8 cellular contexts compared by ENCODE assay signal in the genomic region with DNA sequence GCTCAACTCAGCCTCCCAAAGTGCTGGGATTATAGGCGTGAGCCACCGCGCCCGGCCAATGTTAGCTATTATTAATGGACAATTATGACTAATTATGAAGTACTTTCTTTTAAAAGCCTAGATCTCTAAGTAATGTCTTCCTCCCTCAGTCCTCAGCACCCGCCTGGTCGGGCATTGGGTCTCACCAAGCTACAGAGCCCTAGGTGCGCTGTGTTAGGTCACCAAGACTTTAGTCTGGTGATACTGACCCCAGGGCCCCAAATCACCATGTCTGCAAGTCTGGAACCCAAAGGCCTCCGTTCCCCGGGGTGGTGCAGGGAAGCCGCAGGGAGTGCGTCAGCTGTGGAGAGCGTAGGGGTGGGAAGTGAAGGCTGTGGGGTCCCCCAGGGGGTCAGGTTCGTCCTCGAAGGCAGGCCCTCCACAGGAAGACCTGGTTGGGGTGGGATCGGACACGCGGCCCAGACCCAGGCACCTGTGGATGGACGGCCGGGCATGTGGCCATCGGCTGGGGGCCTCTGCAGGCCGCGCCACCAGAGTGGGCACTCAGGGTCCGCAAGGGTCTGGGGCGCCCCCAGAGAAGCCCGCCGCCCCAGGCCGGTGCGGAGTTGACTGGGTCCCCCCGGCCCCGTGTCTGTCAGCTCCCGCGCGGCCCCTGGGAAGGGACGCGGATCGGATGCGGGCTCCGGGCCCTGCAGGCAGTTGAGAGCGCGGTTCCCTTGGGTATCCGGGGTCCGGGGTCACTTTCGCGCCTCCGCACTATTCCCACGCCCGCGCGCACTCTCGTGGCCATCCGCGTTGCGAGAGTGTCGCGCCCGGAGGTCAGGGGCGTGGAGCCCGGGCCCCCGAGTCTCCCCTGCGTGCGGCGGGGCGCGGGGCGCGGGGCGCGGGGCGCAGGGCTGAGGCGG. TPM values are rescaled to one million over a fixed set of nuclear protein-coding genes. Genes with fewer than 3 reads are reported as not detected.
DNase-seq lines count a peak whose midpoint lies in the region; ATAC-seq and TF ChIP-seq lines count a peak whose summit lies in the region.

No MANE protein-coding gene starts in this region.

- TF ChIP-seq CTCF in CD4-positive, alpha-beta T cell (IDR thresholded peaks at IDR 0.05) = no peak
- TF ChIP-seq CTCF in PC-9 (conservative IDR thresholded peaks at IDR 0.05) = no peak; the same call in 1 of the 2 replicates
- TF ChIP-seq CTCF in esophagus muscularis mucosa (IDR thresholded peaks at IDR 0.05) = no peak

- H3K9me3 ChIP-seq in CD4-positive, alpha-beta T cell (ENCODE audit: control insufficient read depth, low read length) = no peaks in the 10 kb centered on the region
- H3K9me3 ChIP-seq in PC-9 (ENCODE audit: insufficient read depth, low read depth) = no peaks in the 10 kb centered on the region
- H3K9me3 ChIP-seq in esophagus muscularis mucosa = no peaks in the 10 kb centered on the region
- H3K9me3 ChIP-seq in neuronal stem cell (replicated peaks in 1 of 2; ENCODE audit: control insufficient read depth in 2 of 2, insufficient read depth in 1 of 2, low read depth in 1 of 2, low read length in 2 of 2) = peaks cover 0 to 2% of the 10 kb centered on the region in 2 donors

- peaks cover 28% of the 10 kb centered on the region for H4K20me1 ChIP-seq in PC-9 (ENCODE audit: insufficient read depth)

- H3K79me2 ChIP-seq in PC-9 (ENCODE audit: low read depth) = peaks cover 41% of the 10 kb centered on the region

- peak overlapping the region; percentile 84 for H3K9ac ChIP-seq in neuronal stem cell (ENCODE audit: low read depth, low read length, poor library complexity)

- intact Hi-C loops in CD4-positive, alpha-beta T cell (cut with DNase I, micrococcal nuclease) = loop anchor here in 1 of 2 experiments (2.0 kb wide), 1 partner anchor 15 kb away; no protein-coding TSS in a partner anchor
- intact Hi-C loops in PC-9 (cut with micrococcal nuclease; ENCODE audit: unreplicated experiment) = no loop called here
- intact Hi-C loops in esophagus muscularis mucosa (cut with DNase I) = loop anchor here (5.0 kb wide), 2 partner anchors 56 to 74 kb away; no protein-coding TSS in a partner anchor

- no peaks in the 10 kb centered on the region for H3K9me3 Mint-ChIP-seq in CD4-positive, alpha-beta T cell

- no peak overlapping the region for H2BK120ac ChIP-seq in neuronal stem cell (ENCODE audit: low read depth, low read length)

- peak overlapping the region; percentile 71 for H3K4me3 ChIP-seq in PC-9
- peak overlapping the region; percentile 84 to 95 (median 88) for H3K4me3 ChIP-seq in esophagus muscularis mucosa
- peak overlapping the region; percentile 84 to 98 for H3K4me3 ChIP-seq in neuronal stem cell (ENCODE audit: low read length in 2 of 2)

- no peaks in the 10 kb centered on the region for H3K27me3 ChIP-seq in CD4-positive, alpha-beta T cell (ENCODE audit: control insufficient read depth, insufficient read depth, low read length)
- H3K27me3 ChIP-seq in PC-9 (ENCODE audit: insufficient read depth, low read depth) (no peaks in the 10 kb centered on the region), esophagus muscularis mucosa (peaks cover 0 to 4% (median 0%) of the 10 kb centered on the region in 4 donors), neuronal stem cell (ENCODE audit: control insufficient read depth in 3 of 3, insufficient read depth in 3 of 3, low read depth in 1 of 3, low read length in 3 of 3) (peaks cover 0 to 22% (median 3%) of the 10 kb centered on the region in 3 experiments)

- POLR2A ChIA-PET in CD4-positive, alpha-beta T cell (lab: Charles Lee) = interaction anchor here (0.5 kb wide), 1 partner anchor 21 kb away, joined by 3 read pairs; no protein-coding TSS in a partner anchor
- POLR2A ChIA-PET in PC-9 (lab: Charles Lee; ENCODE audit: unreplicated experiment) = interaction anchor here (0.7 kb wide), 1 partner anchor 12 kb away, joined by 7 read pairs; no protein-coding TSS in a partner anchor

- H3K4me1 ChIP-seq in PC-9 (replicated peaks; ENCODE audit: insufficient read depth) (peaks cover 32% of the 10 kb centered on the region), esophagus muscularis mucosa (peaks cover 28 to 38% (median 36%) of the 10 kb centered on the region in 4 donors), neuronal stem cell (ENCODE audit: control insufficient read depth in 2 of 2, insufficient read depth in 1 of 2, low read depth in 1 of 2, low read length in 2 of 2) (peaks cover 6 to 12% of the 10 kb centered on the region in 2 donors)

- H2BK15ac ChIP-seq in neuronal stem cell (ENCODE audit: low read length) = peak overlapping the region; percentile 96

- no peak for ATAC-seq in CD4-positive, alpha-beta T cell (ENCODE audit: poor library complexity)
- no peak for ATAC-seq in GM19397 (IDR thresholded peaks at IDR 0.05; ENCODE audit: unreplicated experiment)

- peak overlapping the region; percentile 53 for H4K91ac ChIP-seq in neuronal stem cell (ENCODE audit: low read depth, low read length, poor library complexity)

- no peak for DNase-seq in CD4-positive, alpha-beta T cell
- DNase-seq in PC-9 = no peak
- no peak for DNase-seq in esophagus muscularis mucosa (ENCODE audit: extremely low spot score)
- no peak for DNase-seq in neuronal stem cell (ENCODE audit: low spot score)
- no peak for DNase-seq in ecto neural progenitor cell (ENCODE audit: low spot score)
- DNase-seq in HT-29 (ENCODE audit: low spot score) = no peak
- DNase-seq in activated CD4-positive, alpha-beta T cell treated with anti-CD3 and anti-CD28 coated beads, Interleukin-2, amount 50 U/mL, for 4 hours = no peak

- peak overlapping the region; percentile 98 for H3K18ac ChIP-seq in neuronal stem cell (ENCODE audit: low read length)

- H3K27ac Mint-ChIP-seq in CD4-positive, alpha-beta T cell = peak overlapping the region; percentile 86

- TF ChIP-seq EP300 in esophagus muscularis mucosa (IDR thresholded peaks at IDR 0.05) = no peak

- H2AFZ ChIP-seq in PC-9 (peak overlapping the region; percentile 82), neuronal stem cell (ENCODE audit: low read length) (peak overlapping the region; percentile 99)

- no peak overlapping the region for H3K27ac ChIP-seq in CD4-positive, alpha-beta T cell (ENCODE audit: low read depth, low read length)
- H3K27ac ChIP-seq in PC-9 = peak overlapping the region; percentile 60
- peak overlapping the region; percentile 81 to 88 (median 84) for H3K27ac ChIP-seq in esophagus muscularis mucosa (replicated peaks in 1 of 4)
- H3K27ac ChIP-seq in neuronal stem cell (replicated peaks; ENCODE audit: low read length) = no peak overlapping the region

- peak overlapping the region; percentile 39 for H2BK5ac ChIP-seq in neuronal stem cell (ENCODE audit: low read length)

- CTCF ChIA-PET in CD4-positive, alpha-beta T cell (lab: Charles Lee) = no interaction called here
- CTCF ChIA-PET in PC-9 (lab: Charles Lee) = no interaction called here

- TF ChIP-seq POLR2A in esophagus muscularis mucosa (IDR thresholded peaks at IDR 0.05; ENCODE audit: low read depth) = no peak

- H3K79me1 ChIP-seq in neuronal stem cell (ENCODE audit: low read depth, low read length) = peaks cover 14% of the 10 kb centered on the region

- H3K14ac ChIP-seq in neuronal stem cell (ENCODE audit: low read length) = peak overlapping the region; percentile 89

- peak overlapping the region; percentile 80 for H3K4me2 ChIP-seq in PC-9
- peak overlapping the region; percentile 89 for H3K4me2 ChIP-seq in neuronal stem cell (ENCODE audit: insufficient read depth, low read length, poor library complexity, severe bottlenecking)

- peak overlapping the region; percentile 34 for H3K23ac ChIP-seq in neuronal stem cell (ENCODE audit: low read depth, low read length, poor library complexity)

- H2AK5ac ChIP-seq in neuronal stem cell (ENCODE audit: low read depth, low read length) = peak overlapping the region; percentile 97

- H3K9me2 ChIP-seq in PC-9 (ENCODE audit: insufficient read depth) = no peaks in the 10 kb centered on the region

- WGBS in esophagus muscularis mucosa = 60% methylated on average over 24 of the region's 70 CpGs
- WGBS in neuronal stem cell (ENCODE audit: extremely low coverage in 2 of 2, insufficient read length in 2 of 2, insufficient replicate concordance in 1 of 2), 2 donors = no CpG with 5 or more reads among the region's 70 CpGs

- H3K27me3 Mint-ChIP-seq in CD4-positive, alpha-beta T cell = no peaks in the 10 kb centered on the region

- H3K4me1 Mint-ChIP-seq in CD4-positive, alpha-beta T cell (ENCODE audit: low read depth) = peaks cover 28% of the 10 kb centered on the region

- H2BK12ac ChIP-seq in neuronal stem cell (ENCODE audit: low read length) = peak overlapping the region; percentile 73

- H3K36me3 ChIP-seq in PC-9 (ENCODE audit: low read depth) = no peaks in the 10 kb centered on the region
- H3K36me3 ChIP-seq in esophagus muscularis mucosa = no peaks in the 10 kb centered on the region
- peaks cover 0 to 4% of the 10 kb centered on the region in 2 donors for H3K36me3 ChIP-seq in neuronal stem cell (replicated peaks in 1 of 2; ENCODE audit: control insufficient read depth in 2 of 2, insufficient read depth in 2 of 2, low read length in 2 of 2)

- peaks cover 3% of the 10 kb centered on the region for H3K36me3 Mint-ChIP-seq in CD4-positive, alpha-beta T cell (ENCODE audit: low read depth)

- H4K8ac ChIP-seq in neuronal stem cell (ENCODE audit: low read depth, low read length) = peak overlapping the region; percentile 96

- peak overlapping the region; percentile 94 for H3K4me3 Mint-ChIP-seq in CD4-positive, alpha-beta T cell

- peaks cover 16% of the 10 kb centered on the region for H3F3A ChIP-seq in PC-9 (ENCODE audit: insufficient read depth, low read depth)

- H3K4ac ChIP-seq in neuronal stem cell (ENCODE audit: low read length) = peak overlapping the region; percentile 84

- BruUV-seq in PC-9 (replicated peaks; lab: Mats Ljungman, UMichigan) = TSS peak; percentile 73

RNA-seq across cellular contexts. Expression of gene PDXK, which starts 0.7 kb away (rescaled TPM):
- total RNA-seq in CD4-positive, alpha-beta T cell = 10 to 100 TPM; 74.8 to 77.0 TPM
- total RNA-seq in PC-9 (2021) (175 and 189 TPM in 2 replicates), esophagus muscularis mucosa (10 to 100 TPM; 22.4 to 40.9 (median 31.8) TPM)
- 29.4 TPM for polyA plus RNA-seq in neuronal stem cell (2013, experiment 1 of 2)
- polyA plus RNA-seq in neuronal stem cell (2013, experiment 2 of 2) = 26.2 TPM
- 193 and 219 TPM in 2 replicates for total RNA-seq in HT-29 (2014; rRNA removed; shearing (Covaris generic))

RNA-seq across cellular contexts. Expression of gene CSTB, which starts 57.9 kb away (rescaled TPM):
- total RNA-seq in CD4-positive, alpha-beta T cell = 10 to 100 TPM; 13.4 to 14.5 TPM
- 88.5 and 136 TPM in 2 replicates for total RNA-seq in PC-9 (2021)
- total RNA-seq in esophagus muscularis mucosa = 10 to 100 TPM in 1 of 4 donors, 1 to 10 TPM in 3; 5.0 to 21.1 (median 8.1) TPM
- polyA plus RNA-seq in neuronal stem cell (2013, experiment 1 of 2) = 86.0 TPM
- 88.8 TPM for polyA plus RNA-seq in neuronal stem cell (2013, experiment 2 of 2)
- total RNA-seq in HT-29 (2014; rRNA removed; shearing (Covaris generic)) = 49.7 and 55.0 TPM in 2 replicates

RNA-seq across cellular contexts. Expression of gene RRP1B, which starts 58.9 kb away (rescaled TPM):
- total RNA-seq in CD4-positive, alpha-beta T cell = 10 to 100 TPM; 18.6 to 19.2 TPM
- total RNA-seq in PC-9 (2021) = 26.1 and 26.3 TPM in 2 replicates
- total RNA-seq in esophagus muscularis mucosa = 10 to 100 TPM; 17.4 to 22.0 (median 20.8) TPM
- polyA plus RNA-seq in neuronal stem cell (2013, experiment 1 of 2) = 31.3 TPM
- polyA plus RNA-seq in neuronal stem cell (2013, experiment 2 of 2) = 31.6 TPM
- 19.4 and 20.0 TPM in 2 replicates for total RNA-seq in HT-29 (2014; rRNA removed; shearing (Covaris generic))

RNA-seq across cellular contexts. Expression of gene HSF2BP, which starts 58.9 kb away (rescaled TPM):
- total RNA-seq in CD4-positive, alpha-beta T cell = under 1 TPM; 0.59 to 0.93 TPM
- total RNA-seq in PC-9 (2021) (4.6 and 7.3 TPM in 2 replicates), esophagus muscularis mucosa (1 to 10 TPM in 1 of 4 donors, under 1 TPM in 2, not detected in 1; 0.63 to 1.2 (median 0.66) TPM)
- 0.73 TPM for polyA plus RNA-seq in neuronal stem cell (2013, experiment 1 of 2)
- polyA plus RNA-seq in neuronal stem cell (2013, experiment 2 of 2) = 0.65 TPM
- 0.13 and 0.56 TPM in 2 replicates for total RNA-seq in HT-29 (2014; rRNA removed; shearing (Covaris generic))

Comparison
In these comparisons a context has a peak if more than half of its experiments do, and no peak if none do; other contexts are left out.
1. H3K27ac ChIP-seq: peak in PC-9 (single experiment) and esophagus muscularis mucosa (4 of 4); none in CD4-positive, alpha-beta T cell (single experiment) and neuronal stem cell (single experiment).
2. Peak in every context shown above with its lines, with median percentiles within 50 percentile points of each other: H3K4me3 ChIP-seq.